10 cellular contexts compared by ENCODE assay signal in the genomic region with DNA sequence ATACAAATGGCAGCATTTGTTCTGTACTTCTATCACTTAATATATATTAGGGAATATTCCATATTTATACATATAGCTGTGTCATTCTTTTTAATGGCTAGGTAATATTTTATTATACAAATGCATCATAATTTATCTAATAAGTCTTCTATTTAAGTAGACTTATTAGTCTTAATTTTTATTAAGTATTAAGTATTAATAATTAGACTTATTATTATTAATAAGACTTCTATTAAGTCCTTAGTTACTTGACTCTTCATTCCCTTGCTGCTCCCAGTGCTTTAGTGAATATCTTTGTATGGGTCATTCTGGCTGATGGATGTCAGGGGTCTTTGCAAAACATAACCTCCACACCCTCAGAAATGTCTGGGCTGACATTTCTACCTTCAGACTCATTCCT. TPM values are rescaled to one million over a fixed set of nuclear protein-coding genes. Genes with fewer than 3 reads are reported as not detected.
"Had no signal": no experiment of that assay in that cellular context is flagged by ENCODE, and none has a peak within 500 bp of the region (broad histone marks: within the 10 kb centered on the region; RNA-seq: fewer than 3 reads in every experiment).

No MANE protein-coding gene starts in this region.

- DNase-seq: H9, HCEC 1CT, IMR-90, KBM-7 had no signal

- H2AFZ ChIP-seq: GM23338 had no signal

- H3K4me2 ChIP-seq: KMS-11 had no signal

- H3K9ac ChIP-seq: KMS-11 had no signal

- H3K27ac ChIP-seq: KMS-11 had no signal

- ATAC-seq: GM23338 had no signal

- H3K4me3 ChIP-seq: GM23338 had no signal

- FAIRE-seq: H1, H54, HTR-8/SVneo had no signal

RNA-seq across cellular contexts. Expression of gene EN1, which starts 35.9 kb away (rescaled TPM):
- total RNA-seq: H1, H9, HT-29, IMR-90 had no signal
- polyA plus RNA-seq: H1, IMR-90 had no signal
